8 cellular contexts compared by ENCODE assay signal in the genomic region with DNA sequence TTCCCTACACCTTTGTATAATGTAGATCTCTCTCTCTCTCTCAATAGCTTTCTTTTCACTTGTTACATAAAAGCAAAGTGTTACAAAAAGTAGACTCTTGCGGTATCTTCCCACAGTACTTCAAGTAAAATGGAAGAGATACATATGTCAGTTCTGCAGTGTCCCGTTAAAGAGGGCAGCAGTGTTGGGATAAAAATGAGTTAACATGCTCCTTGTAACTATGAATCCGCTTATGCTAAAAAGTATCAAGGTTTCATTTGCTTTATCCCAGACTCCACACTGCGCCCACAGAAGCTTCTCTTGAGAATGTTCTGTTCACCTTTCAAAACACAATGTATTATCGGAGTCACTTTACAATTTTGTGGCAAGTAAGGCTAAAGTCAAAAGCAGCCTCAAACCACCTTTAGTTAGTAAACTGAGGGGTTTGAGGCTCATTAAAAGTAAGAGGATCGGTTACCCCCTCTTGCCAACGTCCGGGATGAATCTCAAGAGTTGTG. TPM values are rescaled to one million over a fixed set of nuclear protein-coding genes. Genes with fewer than 3 reads are reported as not detected.
DNase-seq lines count a peak whose midpoint lies in the region; TF ChIP-seq lines count a peak whose summit lies in the region.

No MANE protein-coding gene starts in this region.

- DNase-seq in activated naive CD4-positive, alpha-beta T cell treated with anti-CD3 and anti-CD28 coated beads for 36 hours, result no peak
- DNase-seq in activated naive CD4-positive, alpha-beta T cell (lab: John Stamatoyannopoulos, UW), result no peak
- no peak for DNase-seq in HL-60 (ENCODE audit: low read depth in 1 of 2, low spot score in 1 of 2)
- peak; percentile 16 for DNase-seq in amniotic epithelial cell (ENCODE audit: low read depth)
- peak; percentile 54 for DNase-seq in inferior parietal cortex (ENCODE audit: extremely low spot score)
- DNase-seq in retina, result no peak
- no peak for DNase-seq in cerebellum (ENCODE audit: low spot score)

- H3K4me1 ChIP-seq in stomach smooth muscle (ENCODE audit: control insufficient read depth, insufficient read depth, low read length), result no peaks in the 10 kb centered on the region

- no peaks in the 10 kb centered on the region for H3K9me3 ChIP-seq in stomach smooth muscle (ENCODE audit: control insufficient read depth in 2 of 2, low read length in 2 of 2)

- no peaks in the 10 kb centered on the region for H3K27me3 ChIP-seq in HL-60 (ENCODE audit: insufficient read depth, poor library complexity, severe bottlenecking)
- no peaks in the 10 kb centered on the region for H3K27me3 ChIP-seq in stomach smooth muscle (ENCODE audit: control insufficient read depth in 1 of 2, insufficient read depth in 2 of 2, low read length in 2 of 2)

- no peaks in the 10 kb centered on the region for H3K9me3 Mint-ChIP-seq in activated naive CD4-positive, alpha-beta T cell treated with anti-CD3 and anti-CD28 coated beads for 36 hours

- peak overlapping the region; percentile 82 to 86 for H3K9ac ChIP-seq in stomach smooth muscle (ENCODE audit: low read length in 2 of 2)

- H3K4me3 Mint-ChIP-seq in activated naive CD4-positive, alpha-beta T cell treated with anti-CD3 and anti-CD28 coated beads for 36 hours, result peak overlapping the region; percentile 95

- CTCF ChIA-PET in activated naive CD4-positive, alpha-beta T cell treated with anti-CD3 and anti-CD28 coated beads for 36 hours (lab: Charles Lee), result interaction anchor here (0.6 to 1.7 kb wide), 5 partner anchors 9 to 86 kb away, joined by 3 to 4 read pairs (median 3); no protein-coding TSS in a partner anchor

- H3K4me1 Mint-ChIP-seq in activated naive CD4-positive, alpha-beta T cell treated with anti-CD3 and anti-CD28 coated beads for 36 hours (ENCODE audit: low read depth), result peaks cover 30% of the 10 kb centered on the region

- peaks cover 15% of the 10 kb centered on the region for H3K36me3 Mint-ChIP-seq in activated naive CD4-positive, alpha-beta T cell treated with anti-CD3 and anti-CD28 coated beads for 36 hours (ENCODE audit: low read depth)

- H3K27ac ChIP-seq in HL-60 (replicated peaks), result peak overlapping the region; percentile 92
- H3K27ac ChIP-seq in stomach smooth muscle (ENCODE audit: low read length), result peak overlapping the region; percentile 85

- H3K27me3 Mint-ChIP-seq in activated naive CD4-positive, alpha-beta T cell treated with anti-CD3 and anti-CD28 coated beads for 36 hours (ENCODE audit: low read depth), result no peaks in the 10 kb centered on the region

- no peak for TF ChIP-seq CTCF in HL-60 (IDR thresholded peaks at IDR 0.05; ENCODE audit: insufficient read depth, low read length)

- H3K36me3 ChIP-seq in stomach smooth muscle (ENCODE audit: control insufficient read depth in 2 of 2, insufficient read depth in 2 of 2, low read length in 2 of 2), result no peaks in the 10 kb centered on the region

- H3K4me3 ChIP-seq in HL-60 (replicated peaks; ENCODE audit: insufficient read depth, low read length), result peak overlapping the region; percentile 78
- peak overlapping the region; percentile 88 to 91 for H3K4me3 ChIP-seq in stomach smooth muscle (ENCODE audit: low read length in 2 of 2)

- intact Hi-C loops in activated naive CD4-positive, alpha-beta T cell treated with anti-CD3 and anti-CD28 coated beads for 36 hours (cut with micrococcal nuclease), result loop anchor here (1.0 to 10.0 kb wide), 6 partner anchors 13 to 724 kb away; partner anchors contain the start of genes CFAP95, FXN and TJP2

- peak overlapping the region; percentile 94 for H3K27ac Mint-ChIP-seq in activated naive CD4-positive, alpha-beta T cell treated with anti-CD3 and anti-CD28 coated beads for 36 hours

RNA-seq across cellular contexts. Expression of gene PTAR1, which starts 0.8 kb away (rescaled TPM):
- 10 to 100 TPM; 41.6 to 44.8 TPM for total RNA-seq in activated naive CD4-positive, alpha-beta T cell treated with anti-CD3 and anti-CD28 coated beads for 36 hours
- 110 TPM for total RNA-seq in cerebellum

Comparison
In these comparisons a context has a peak if more than half of its experiments do, and no peak if none do; other contexts are left out.
1. DNase-seq: peak in amniotic epithelial cell (single experiment) and inferior parietal cortex (single experiment); none in activated naive CD4-positive, alpha-beta T cell treated with anti-CD3 and anti-CD28 coated beads for 36 hours (single experiment), activated naive CD4-positive, alpha-beta T cell (0 of 4), HL-60 (0 of 2), retina (single experiment) and cerebellum (single experiment).